Comparison of ENCODE assay signal across 26 cellular contexts in genomic region chr18:35062408-35062807, GRCh38.
"Had no signal": no experiment of that assay in that cellular context is flagged by ENCODE, and none has a peak within 500 bp of the region (broad histone marks: within the 10 kb centered on the region; RNA-seq: fewer than 3 reads in every experiment).

No MANE protein-coding gene starts in this region.

- DNase-seq: head of caudate nucleus; hypothalamus; immature natural killer cell; kidney; left colon; nephron progenitor cell; occipital lobe; ovary; right cardiac atrium; sigmoid colon; small intestine; spleen; stimulated activated CD4-positive, alpha-beta T cell treated with anti-CD3 and anti-CD28 coated beads, Interleukin-4, amount 100 ng/mL, for 24 hours; stimulated activated naive CD4-positive, alpha-beta T cell; tibial artery; upper lobe of right lung had no signal

- H3K36me3 Mint-ChIP-seq: immature natural killer cell; neural progenitor cell; stimulated activated effector memory CD8-positive, alpha-beta T cell treated with anti-CD3 and anti-CD28 coated beads, Interleukin-12 subunit alpha, Interleukin-12 subunit beta, amount 100 ng/mL, for 72 hours had no signal

- ATAC-seq: left colon; right cardiac atrium; stimulated activated effector memory CD8-positive, alpha-beta T cell treated with anti-CD3 and anti-CD28 coated beads, Interleukin-12 subunit alpha, Interleukin-12 subunit beta, amount 100 ng/mL, for 72 hours; upper lobe of right lung had no signal

- H3K27ac ChIP-seq: neutrophil, ovary, sigmoid colon, spleen, suprapubic skin, thoracic aorta, tibial artery, upper lobe of right lung had no signal

- H3K36me3 ChIP-seq: neural progenitor cell, neutrophil, ovary, sigmoid colon, spleen, suprapubic skin, thoracic aorta, tibial artery, upper lobe of right lung had no signal

- H3K9me3 Mint-ChIP-seq: immature natural killer cell; nephron progenitor cell; neural progenitor cell; stimulated activated effector memory CD8-positive, alpha-beta T cell treated with anti-CD3 and anti-CD28 coated beads, Interleukin-12 subunit alpha, Interleukin-12 subunit beta, amount 100 ng/mL, for 72 hours; stimulated activated naive CD8-positive, alpha-beta T cell treated with anti-CD3 and anti-CD28 coated beads, Interleukin-15, Interleukin-2, amounts not matched to agents 100 ng/mL and 50 ng/mL, for 24 hours had no signal

- H3K4me3 Mint-ChIP-seq: nephron progenitor cell; stimulated activated effector memory CD8-positive, alpha-beta T cell treated with anti-CD3 and anti-CD28 coated beads, Interleukin-12 subunit alpha, Interleukin-12 subunit beta, amount 100 ng/mL, for 72 hours; stimulated activated naive CD8-positive, alpha-beta T cell treated with anti-CD3 and anti-CD28 coated beads, Interleukin-15, Interleukin-2, amounts not matched to agents 100 ng/mL and 50 ng/mL, for 24 hours had no signal

- H2AFZ ChIP-seq: neural progenitor cell had no signal

- H3K4me1 ChIP-seq: suprapubic skin had no signal

- H3K9ac ChIP-seq: neural progenitor cell had no signal

- H3K27me3 Mint-ChIP-seq: progenitor cell of endocrine pancreas; stimulated activated naive CD8-positive, alpha-beta T cell treated with anti-CD3 and anti-CD28 coated beads, Interleukin-15, Interleukin-2, amounts not matched to agents 100 ng/mL and 50 ng/mL, for 24 hours had no signal

- FAIRE-seq: islet of Langerhans, kidney, small intestine, urothelium cell line had no signal

- H3K4me3 ChIP-seq: lung, neural progenitor cell, ovary, sigmoid colon, spleen, suprapubic skin, thoracic aorta, tibial artery, upper lobe of right lung had no signal

- H3K27me3 ChIP-seq: neural progenitor cell, neutrophil, ovary, sigmoid colon, spleen, suprapubic skin, tibial artery, upper lobe of right lung had no signal

- H3K27ac Mint-ChIP-seq: progenitor cell of endocrine pancreas; stimulated activated effector memory CD8-positive, alpha-beta T cell treated with anti-CD3 and anti-CD28 coated beads, Interleukin-12 subunit alpha, Interleukin-12 subunit beta, amount 100 ng/mL, for 72 hours; stimulated activated naive CD8-positive, alpha-beta T cell treated with anti-CD3 and anti-CD28 coated beads, Interleukin-15, Interleukin-2, amounts not matched to agents 100 ng/mL and 50 ng/mL, for 24 hours had no signal

- H3K9me3 ChIP-seq: neutrophil, ovary, sigmoid colon, spleen, suprapubic skin, thoracic aorta, tibial artery, upper lobe of right lung had no signal
